In genomic region chr12:132955933-132956725, GRCh38 we compare ENCODE assay signal across 8 cellular contexts. TPM values are rescaled to one million over a fixed set of nuclear protein-coding genes. Genes with fewer than 3 reads are reported as not detected.
DNase-seq lines count a peak whose midpoint lies in the region; ATAC-seq lines count a peak whose summit lies in the region.

ZNF605 (minus strand) TSS chr12:132956306; CDS start chr12:132945635, 10,671 bp downstream.

- H3K9me3 ChIP-seq in endocrine pancreas (ENCODE audit: control insufficient read depth, low read length), result peaks cover under 1% of the 10 kb centered on the region

- ATAC-seq in GM19324 (IDR thresholded peaks at IDR 0.05; ENCODE audit: low FRiP score, unreplicated experiment) (peak; percentile 93), HG03460 (IDR thresholded peaks at IDR 0.05; ENCODE audit: unreplicated experiment) (peak; percentile 94)

- peak within 1 kb of the TSS; percentile 79 for H3K4me3 ChIP-seq in endocrine pancreas (ENCODE audit: control insufficient read depth, insufficient read depth, low read length)

- no peaks in the 10 kb centered on the region for H3K27me3 ChIP-seq in endocrine pancreas (ENCODE audit: control insufficient read depth, insufficient read depth, low read length)

- peak within 1 kb of the TSS; percentile 74 for H3K9ac ChIP-seq in endocrine pancreas (ENCODE audit: control insufficient read depth, insufficient read depth, low read length)

- no peaks in the 10 kb centered on the region for H3K36me3 ChIP-seq in endocrine pancreas (ENCODE audit: control insufficient read depth, insufficient read depth, low read length)

- DNase-seq in C1 segment of cervical spinal cord (lab: John Stamatoyannopoulos, UW), result peak; percentile 30 to 97 (median 85)
- peak; percentile 84 for DNase-seq in NCI-H774 (lab: John Stamatoyannopoulos, UW)
- peak; percentile 56 for DNase-seq in activated CD8-positive, alpha-beta memory T cell treated with anti-CD3 and anti-CD28 coated beads, Interleukin-2, amount 50 U/mL, for 1 hour (ENCODE audit: extremely low read depth)
- DNase-seq in mesenteric fat pad (ENCODE audit: low spot score), result peak; percentile 96
- peak; percentile 73 for DNase-seq in stimulated activated CD8-positive, alpha-beta memory T cell treated with anti-CD3 and anti-CD28 coated beads, Interleukin-12 subunit alpha, Interleukin-12 subunit beta, amount 100 ng/mL, for 4 hours (ENCODE audit: low read depth)

- H3K4me1 ChIP-seq in endocrine pancreas (ENCODE audit: control insufficient read depth, insufficient read depth, low read length), result no peaks in the 10 kb centered on the region

RNA-seq across cellular contexts. Expression of gene ZNF605, which starts in this region (rescaled TPM):
- 8.0 TPM for total RNA-seq in mesenteric fat pad

Comparison
In these comparisons a context has a peak if more than half of its experiments do, and no peak if none do; other contexts are left out.
1. Peak in every context shown above with its lines: DNase-seq, ATAC-seq and H3K4me3 ChIP-seq.